1 cellular context compared by ENCODE assay signal in the genomic region with DNA sequence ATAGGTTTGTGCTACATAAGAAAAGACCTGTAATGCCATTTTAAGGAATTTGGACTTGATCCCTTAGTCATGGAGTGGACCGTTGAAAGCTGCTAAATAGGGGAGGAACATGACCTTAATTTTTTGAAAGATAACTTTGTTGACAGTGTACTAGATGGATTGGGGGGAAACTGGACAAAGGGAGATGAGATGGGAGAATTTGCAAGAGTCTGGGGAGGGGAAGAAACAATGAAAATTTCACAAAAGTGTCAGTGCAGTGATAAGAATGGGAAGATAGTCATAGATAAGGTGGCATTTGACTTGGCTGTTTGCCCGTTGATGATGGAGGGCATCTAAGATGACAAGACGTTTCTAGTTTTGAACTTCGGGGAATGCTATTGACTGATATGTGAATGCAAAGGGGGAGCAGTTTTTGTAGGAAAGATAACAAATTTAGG.
A peak's percentile ranks its signal among the peaks of the same experiment; 100 is the strongest.
TF ChIP-seq lines count a peak whose summit lies in the region.

No MANE protein-coding gene starts in this region.

TF ChIP-seq in K562, 482 proteins besides CTCF, POLR2A, EP300 and RAD21 (continued from another document and continues in another):
- TF ChIP-seq, protein P1, sequence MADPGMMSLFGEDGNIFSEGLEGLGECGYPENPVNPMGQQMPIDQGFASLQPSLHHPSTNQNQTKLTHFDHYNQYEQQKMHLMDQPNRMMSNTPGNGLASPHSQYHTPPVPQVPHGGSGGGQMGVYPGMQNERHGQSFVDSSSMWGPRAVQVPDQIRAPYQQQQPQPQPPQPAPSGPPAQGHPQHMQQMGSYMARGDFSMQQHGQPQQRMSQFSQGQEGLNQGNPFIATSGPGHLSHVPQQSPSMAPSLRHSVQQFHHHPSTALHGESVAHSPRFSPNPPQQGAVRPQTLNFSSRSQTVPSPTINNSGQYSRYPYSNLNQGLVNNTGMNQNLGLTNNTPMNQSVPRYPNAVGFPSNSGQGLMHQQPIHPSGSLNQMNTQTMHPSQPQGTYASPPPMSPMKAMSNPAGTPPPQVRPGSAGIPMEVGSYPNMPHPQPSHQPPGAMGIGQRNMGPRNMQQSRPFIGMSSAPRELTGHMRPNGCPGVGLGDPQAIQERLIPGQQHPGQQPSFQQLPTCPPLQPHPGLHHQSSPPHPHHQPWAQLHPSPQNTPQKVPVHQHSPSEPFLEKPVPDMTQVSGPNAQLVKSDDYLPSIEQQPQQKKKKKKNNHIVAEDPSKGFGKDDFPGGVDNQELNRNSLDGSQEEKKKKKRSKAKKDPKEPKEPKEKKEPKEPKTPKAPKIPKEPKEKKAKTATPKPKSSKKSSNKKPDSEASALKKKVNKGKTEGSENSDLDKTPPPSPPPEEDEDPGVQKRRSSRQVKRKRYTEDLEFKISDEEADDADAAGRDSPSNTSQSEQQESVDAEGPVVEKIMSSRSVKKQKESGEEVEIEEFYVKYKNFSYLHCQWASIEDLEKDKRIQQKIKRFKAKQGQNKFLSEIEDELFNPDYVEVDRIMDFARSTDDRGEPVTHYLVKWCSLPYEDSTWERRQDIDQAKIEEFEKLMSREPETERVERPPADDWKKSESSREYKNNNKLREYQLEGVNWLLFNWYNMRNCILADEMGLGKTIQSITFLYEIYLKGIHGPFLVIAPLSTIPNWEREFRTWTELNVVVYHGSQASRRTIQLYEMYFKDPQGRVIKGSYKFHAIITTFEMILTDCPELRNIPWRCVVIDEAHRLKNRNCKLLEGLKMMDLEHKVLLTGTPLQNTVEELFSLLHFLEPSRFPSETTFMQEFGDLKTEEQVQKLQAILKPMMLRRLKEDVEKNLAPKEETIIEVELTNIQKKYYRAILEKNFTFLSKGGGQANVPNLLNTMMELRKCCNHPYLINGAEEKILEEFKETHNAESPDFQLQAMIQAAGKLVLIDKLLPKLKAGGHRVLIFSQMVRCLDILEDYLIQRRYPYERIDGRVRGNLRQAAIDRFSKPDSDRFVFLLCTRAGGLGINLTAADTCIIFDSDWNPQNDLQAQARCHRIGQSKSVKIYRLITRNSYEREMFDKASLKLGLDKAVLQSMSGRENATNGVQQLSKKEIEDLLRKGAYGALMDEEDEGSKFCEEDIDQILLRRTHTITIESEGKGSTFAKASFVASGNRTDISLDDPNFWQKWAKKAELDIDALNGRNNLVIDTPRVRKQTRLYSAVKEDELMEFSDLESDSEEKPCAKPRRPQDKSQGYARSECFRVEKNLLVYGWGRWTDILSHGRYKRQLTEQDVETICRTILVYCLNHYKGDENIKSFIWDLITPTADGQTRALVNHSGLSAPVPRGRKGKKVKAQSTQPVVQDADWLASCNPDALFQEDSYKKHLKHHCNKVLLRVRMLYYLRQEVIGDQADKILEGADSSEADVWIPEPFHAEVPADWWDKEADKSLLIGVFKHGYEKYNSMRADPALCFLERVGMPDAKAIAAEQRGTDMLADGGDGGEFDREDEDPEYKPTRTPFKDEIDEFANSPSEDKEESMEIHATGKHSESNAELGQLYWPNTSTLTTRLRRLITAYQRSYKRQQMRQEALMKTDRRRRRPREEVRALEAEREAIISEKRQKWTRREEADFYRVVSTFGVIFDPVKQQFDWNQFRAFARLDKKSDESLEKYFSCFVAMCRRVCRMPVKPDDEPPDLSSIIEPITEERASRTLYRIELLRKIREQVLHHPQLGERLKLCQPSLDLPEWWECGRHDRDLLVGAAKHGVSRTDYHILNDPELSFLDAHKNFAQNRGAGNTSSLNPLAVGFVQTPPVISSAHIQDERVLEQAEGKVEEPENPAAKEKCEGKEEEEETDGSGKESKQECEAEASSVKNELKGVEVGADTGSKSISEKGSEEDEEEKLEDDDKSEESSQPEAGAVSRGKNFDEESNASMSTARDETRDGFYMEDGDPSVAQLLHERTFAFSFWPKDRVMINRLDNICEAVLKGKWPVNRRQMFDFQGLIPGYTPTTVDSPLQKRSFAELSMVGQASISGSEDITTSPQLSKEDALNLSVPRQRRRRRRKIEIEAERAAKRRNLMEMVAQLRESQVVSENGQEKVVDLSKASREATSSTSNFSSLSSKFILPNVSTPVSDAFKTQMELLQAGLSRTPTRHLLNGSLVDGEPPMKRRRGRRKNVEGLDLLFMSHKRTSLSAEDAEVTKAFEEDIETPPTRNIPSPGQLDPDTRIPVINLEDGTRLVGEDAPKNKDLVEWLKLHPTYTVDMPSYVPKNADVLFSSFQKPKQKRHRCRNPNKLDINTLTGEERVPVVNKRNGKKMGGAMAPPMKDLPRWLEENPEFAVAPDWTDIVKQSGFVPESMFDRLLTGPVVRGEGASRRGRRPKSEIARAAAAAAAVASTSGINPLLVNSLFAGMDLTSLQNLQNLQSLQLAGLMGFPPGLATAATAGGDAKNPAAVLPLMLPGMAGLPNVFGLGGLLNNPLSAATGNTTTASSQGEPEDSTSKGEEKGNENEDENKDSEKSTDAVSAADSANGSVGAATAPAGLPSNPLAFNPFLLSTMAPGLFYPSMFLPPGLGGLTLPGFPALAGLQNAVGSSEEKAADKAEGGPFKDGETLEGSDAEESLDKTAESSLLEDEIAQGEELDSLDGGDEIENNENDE (IDR thresholded peaks at IDR 0.05; ENCODE audit: low read depth, low read length): no peak
- TF ChIP-seq ZNF699 (CRISPR knock-in tag; IDR thresholded peaks at IDR 0.05; ENCODE audit: insufficient replicate concordance) (no peak), ZNF778 (CRISPR knock-in tag; IDR thresholded peaks at IDR 0.05) (no peak), ZNF23 (CRISPR knock-in tag; IDR thresholded peaks at IDR 0.05) (no peak), MTA2 (IDR thresholded peaks at IDR 0.05; ENCODE audit: low read depth) (peak; percentile 24; the same call in 1 of the 2 replicates), ZNF212 (CRISPR knock-in tag; IDR thresholded peaks at IDR 0.05) (no peak), KLF1 (tag; IDR thresholded peaks at IDR 0.05) (no peak), MAZ (CRISPR knock-in tag; conservative IDR thresholded peaks at IDR 0.05 in 1 of 2, IDR thresholded peaks at IDR 0.05 in 1 of 2) (no peak), TFAM (CRISPR knock-in tag; conservative IDR thresholded peaks at IDR 0.05) (no peak), RBM39 (optimal IDR thresholded peaks at IDR 0.05; ENCODE audit: low read depth, low read length) (no peak), BHLHE40 (IDR thresholded peaks at IDR 0.05; ENCODE audit: low read length) (no peak), BCOR (IDR thresholded peaks at IDR 0.05) (no peak), KAT7 (CRISPR knock-in tag; IDR thresholded peaks at IDR 0.05; ENCODE audit: borderline replicate concordance) (no peak), RBFOX2 (IDR thresholded peaks at IDR 0.05; ENCODE audit: low read depth, low read length) (no peak), ZBTB1 (CRISPR knock-in tag; IDR thresholded peaks at IDR 0.05; ENCODE audit: borderline replicate concordance, low read depth) (no peak), THRAP3 (IDR thresholded peaks at IDR 0.05; ENCODE audit: borderline replicate concordance) (no peak), SMAD2 (IDR thresholded peaks at IDR 0.05; ENCODE audit: low read depth, low read length) (no peak), TGIF2 (CRISPR knock-in tag; IDR thresholded peaks at IDR 0.05) (no peak), CBX5 (IDR thresholded peaks at IDR 0.05; ENCODE audit: borderline replicate concordance, low read depth) (no peak), CBX2 (IDR thresholded peaks at IDR 0.05; ENCODE audit: insufficient read depth, low read length, poor library complexity, severe bottlenecking) (no peak), ETV5 (CRISPR knock-in tag; IDR thresholded peaks at IDR 0.05; ENCODE audit: low read depth) (no peak), BRD4 (IDR thresholded peaks at IDR 0.05) (no peak)
- TF ChIP-seq, protein P2, sequence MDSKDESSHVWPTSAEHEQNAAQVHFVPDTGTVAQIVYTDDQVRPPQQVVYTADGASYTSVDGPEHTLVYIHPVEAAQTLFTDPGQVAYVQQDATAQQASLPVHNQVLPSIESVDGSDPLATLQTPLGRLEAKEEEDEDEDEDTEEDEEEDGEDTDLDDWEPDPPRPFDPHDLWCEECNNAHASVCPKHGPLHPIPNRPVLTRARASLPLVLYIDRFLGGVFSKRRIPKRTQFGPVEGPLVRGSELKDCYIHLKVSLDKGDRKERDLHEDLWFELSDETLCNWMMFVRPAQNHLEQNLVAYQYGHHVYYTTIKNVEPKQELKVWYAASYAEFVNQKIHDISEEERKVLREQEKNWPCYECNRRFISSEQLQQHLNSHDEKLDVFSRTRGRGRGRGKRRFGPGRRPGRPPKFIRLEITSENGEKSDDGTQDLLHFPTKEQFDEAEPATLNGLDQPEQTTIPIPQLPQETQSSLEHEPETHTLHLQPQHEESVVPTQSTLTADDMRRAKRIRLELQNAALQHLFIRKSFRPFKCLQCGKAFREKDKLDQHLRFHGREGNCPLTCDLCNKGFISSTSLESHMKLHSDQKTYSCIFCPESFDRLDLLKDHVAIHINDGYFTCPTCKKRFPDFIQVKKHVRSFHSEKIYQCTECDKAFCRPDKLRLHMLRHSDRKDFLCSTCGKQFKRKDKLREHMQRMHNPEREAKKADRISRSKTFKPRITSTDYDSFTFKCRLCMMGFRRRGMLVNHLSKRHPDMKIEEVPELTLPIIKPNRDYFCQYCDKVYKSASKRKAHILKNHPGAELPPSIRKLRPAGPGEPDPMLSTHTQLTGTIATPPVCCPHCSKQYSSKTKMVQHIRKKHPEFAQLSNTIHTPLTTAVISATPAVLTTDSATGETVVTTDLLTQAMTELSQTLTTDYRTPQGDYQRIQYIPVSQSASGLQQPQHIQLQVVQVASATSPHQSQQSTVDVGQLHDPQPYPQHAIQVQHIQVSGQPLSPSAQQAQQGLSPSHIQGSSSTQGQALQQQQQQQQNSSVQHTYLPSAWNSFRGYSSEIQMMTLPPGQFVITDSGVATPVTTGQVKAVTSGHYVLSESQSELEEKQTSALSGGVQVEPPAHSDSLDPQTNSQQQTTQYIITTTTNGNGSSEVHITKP (IDR thresholded peaks at IDR 0.05; ENCODE audit: partially characterized antibody): peak; percentile 86
- TF ChIP-seq, protein P3, sequence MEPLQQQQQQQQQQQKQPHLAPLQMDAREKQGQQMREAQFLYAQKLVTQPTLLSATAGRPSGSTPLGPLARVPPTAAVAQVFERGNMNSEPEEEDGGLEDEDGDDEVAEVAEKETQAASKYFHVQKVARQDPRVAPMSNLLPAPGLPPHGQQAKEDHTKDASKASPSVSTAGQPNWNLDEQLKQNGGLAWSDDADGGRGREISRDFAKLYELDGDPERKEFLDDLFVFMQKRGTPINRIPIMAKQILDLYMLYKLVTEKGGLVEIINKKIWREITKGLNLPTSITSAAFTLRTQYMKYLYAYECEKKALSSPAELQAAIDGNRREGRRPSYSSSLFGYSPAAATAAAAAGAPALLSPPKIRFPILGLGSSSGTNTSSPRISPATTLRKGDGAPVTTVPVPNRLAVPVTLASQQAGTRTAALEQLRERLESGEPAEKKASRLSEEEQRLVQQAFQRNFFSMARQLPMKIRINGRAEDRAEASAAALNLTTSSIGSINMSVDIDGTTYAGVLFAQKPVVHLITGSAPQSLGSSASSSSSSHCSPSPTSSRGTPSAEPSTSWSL (CRISPR knock-in tag; IDR thresholded peaks at IDR 0.05; ENCODE audit: borderline replicate concordance): no peak
- TF ChIP-seq, protein P4, sequence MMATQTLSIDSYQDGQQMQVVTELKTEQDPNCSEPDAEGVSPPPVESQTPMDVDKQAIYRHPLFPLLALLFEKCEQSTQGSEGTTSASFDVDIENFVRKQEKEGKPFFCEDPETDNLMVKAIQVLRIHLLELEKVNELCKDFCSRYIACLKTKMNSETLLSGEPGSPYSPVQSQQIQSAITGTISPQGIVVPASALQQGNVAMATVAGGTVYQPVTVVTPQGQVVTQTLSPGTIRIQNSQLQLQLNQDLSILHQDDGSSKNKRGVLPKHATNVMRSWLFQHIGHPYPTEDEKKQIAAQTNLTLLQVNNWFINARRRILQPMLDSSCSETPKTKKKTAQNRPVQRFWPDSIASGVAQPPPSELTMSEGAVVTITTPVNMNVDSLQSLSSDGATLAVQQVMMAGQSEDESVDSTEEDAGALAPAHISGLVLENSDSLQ (IDR thresholded peaks at IDR 0.05): peak; percentile 38
- TF ChIP-seq, protein P5, sequence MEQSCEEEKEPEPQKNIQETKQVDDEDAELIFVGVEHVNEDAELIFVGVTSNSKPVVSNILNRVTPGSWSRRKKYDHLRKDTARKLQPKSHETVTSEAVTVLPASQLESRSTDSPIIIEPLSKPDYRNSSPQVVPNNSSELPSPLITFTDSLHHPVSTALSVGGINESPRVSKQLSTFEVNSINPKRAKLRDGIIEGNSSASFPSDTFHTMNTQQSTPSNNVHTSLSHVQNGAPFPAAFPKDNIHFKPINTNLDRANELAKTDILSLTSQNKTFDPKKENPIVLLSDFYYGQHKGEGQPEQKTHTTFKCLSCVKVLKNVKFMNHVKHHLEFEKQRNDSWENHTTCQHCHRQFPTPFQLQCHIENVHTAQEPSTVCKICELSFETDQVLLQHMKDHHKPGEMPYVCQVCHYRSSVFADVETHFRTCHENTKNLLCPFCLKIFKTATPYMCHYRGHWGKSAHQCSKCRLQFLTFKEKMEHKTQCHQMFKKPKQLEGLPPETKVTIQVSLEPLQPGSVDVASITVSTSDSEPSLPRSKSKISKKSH (CRISPR knock-in tag; IDR thresholded peaks at IDR 0.05): no peak
- TF ChIP-seq, protein P6, sequence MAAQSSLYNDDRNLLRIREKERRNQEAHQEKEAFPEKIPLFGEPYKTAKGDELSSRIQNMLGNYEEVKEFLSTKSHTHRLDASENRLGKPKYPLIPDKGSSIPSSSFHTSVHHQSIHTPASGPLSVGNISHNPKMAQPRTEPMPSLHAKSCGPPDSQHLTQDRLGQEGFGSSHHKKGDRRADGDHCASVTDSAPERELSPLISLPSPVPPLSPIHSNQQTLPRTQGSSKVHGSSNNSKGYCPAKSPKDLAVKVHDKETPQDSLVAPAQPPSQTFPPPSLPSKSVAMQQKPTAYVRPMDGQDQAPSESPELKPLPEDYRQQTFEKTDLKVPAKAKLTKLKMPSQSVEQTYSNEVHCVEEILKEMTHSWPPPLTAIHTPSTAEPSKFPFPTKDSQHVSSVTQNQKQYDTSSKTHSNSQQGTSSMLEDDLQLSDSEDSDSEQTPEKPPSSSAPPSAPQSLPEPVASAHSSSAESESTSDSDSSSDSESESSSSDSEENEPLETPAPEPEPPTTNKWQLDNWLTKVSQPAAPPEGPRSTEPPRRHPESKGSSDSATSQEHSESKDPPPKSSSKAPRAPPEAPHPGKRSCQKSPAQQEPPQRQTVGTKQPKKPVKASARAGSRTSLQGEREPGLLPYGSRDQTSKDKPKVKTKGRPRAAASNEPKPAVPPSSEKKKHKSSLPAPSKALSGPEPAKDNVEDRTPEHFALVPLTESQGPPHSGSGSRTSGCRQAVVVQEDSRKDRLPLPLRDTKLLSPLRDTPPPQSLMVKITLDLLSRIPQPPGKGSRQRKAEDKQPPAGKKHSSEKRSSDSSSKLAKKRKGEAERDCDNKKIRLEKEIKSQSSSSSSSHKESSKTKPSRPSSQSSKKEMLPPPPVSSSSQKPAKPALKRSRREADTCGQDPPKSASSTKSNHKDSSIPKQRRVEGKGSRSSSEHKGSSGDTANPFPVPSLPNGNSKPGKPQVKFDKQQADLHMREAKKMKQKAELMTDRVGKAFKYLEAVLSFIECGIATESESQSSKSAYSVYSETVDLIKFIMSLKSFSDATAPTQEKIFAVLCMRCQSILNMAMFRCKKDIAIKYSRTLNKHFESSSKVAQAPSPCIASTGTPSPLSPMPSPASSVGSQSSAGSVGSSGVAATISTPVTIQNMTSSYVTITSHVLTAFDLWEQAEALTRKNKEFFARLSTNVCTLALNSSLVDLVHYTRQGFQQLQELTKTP (IDR thresholded peaks at IDR 0.05; ENCODE audit: low read depth in 1 of 2, partially characterized antibody in 2 of 2): no peak
